18 cellular contexts compared by ENCODE assay signal in the genomic region with DNA sequence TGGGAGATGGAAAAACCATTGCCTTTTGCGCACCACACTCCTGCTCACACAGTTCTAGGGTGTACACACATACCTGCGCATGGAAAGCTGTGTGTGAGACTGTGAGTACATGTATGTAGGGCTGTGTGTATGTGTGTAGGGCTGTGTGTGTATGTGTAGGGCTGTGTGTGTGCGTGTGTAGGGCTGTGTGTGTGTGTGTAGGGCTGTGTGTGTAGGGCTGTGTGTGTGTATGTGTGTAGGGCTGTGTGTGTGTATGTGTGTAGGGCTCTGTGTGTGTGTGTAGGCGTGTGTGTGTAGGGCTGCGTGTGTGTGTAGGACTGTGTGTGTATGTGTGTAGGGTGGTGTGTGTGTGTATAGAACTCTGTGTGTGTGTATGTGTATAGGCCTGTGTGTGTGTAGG. TPM values are rescaled to one million over a fixed set of nuclear protein-coding genes. Genes with fewer than 3 reads are reported as not detected.
DNase-seq lines count a peak whose midpoint lies in the region; ATAC-seq and TF ChIP-seq lines count a peak whose summit lies in the region.
"Had no signal": no experiment of that assay in that cellular context is flagged by ENCODE, and none has a peak within 500 bp of the region (broad histone marks: within the 10 kb centered on the region; RNA-seq: fewer than 3 reads in every experiment).

No MANE protein-coding gene starts in this region.

- no peak overlapping the region for H3K4ac ChIP-seq in neuronal stem cell (ENCODE audit: low read length)

- peak overlapping the region; percentile 7 for H3K4me3 Mint-ChIP-seq in activated CD8-positive, alpha-beta memory T cell treated with anti-CD3 and anti-CD28 coated beads, Interleukin-2, amount 10 ng/mL, durations not matched to agents 7 days and 5 days
- H3K4me3 Mint-ChIP-seq in activated naive CD8-positive, alpha-beta T cell treated with anti-CD3 and anti-CD28 coated beads for 36 hours = peak overlapping the region; percentile 49
- no peak overlapping the region for H3K4me3 Mint-ChIP-seq in Caco-2 (ENCODE audit: unreplicated experiment)
- H3K4me3 Mint-ChIP-seq: dendritic cell treated with granulocyte-macrophage colony-stimulating factor and Interleukin-4, amounts not matched to agents 40 ng/mL and 50 ng/mL, for 4 days; stimulated activated naive B cell treated with anti-CD40 and anti-IgM and Interleukin-4, amounts not matched to agents 10 μg/mL and 1 μg/mL and 100 μg/mL, for 72 hours had no signal

- H3K9ac ChIP-seq in neuronal stem cell (ENCODE audit: low read depth, low read length, poor library complexity) = peak overlapping the region; percentile 51

- H3K4me1 Mint-ChIP-seq in activated CD8-positive, alpha-beta memory T cell treated with anti-CD3 and anti-CD28 coated beads, Interleukin-2, amount 10 ng/mL, durations not matched to agents 7 days and 5 days = peaks cover 89% of the 10 kb centered on the region
- peaks cover 93% of the 10 kb centered on the region for H3K4me1 Mint-ChIP-seq in activated naive CD8-positive, alpha-beta T cell treated with anti-CD3 and anti-CD28 coated beads for 36 hours
- no peaks in the 10 kb centered on the region for H3K4me1 Mint-ChIP-seq in Caco-2 (ENCODE audit: low read depth, unreplicated experiment)

- POLR2A ChIA-PET in HEK293 (lab: Yijun Ruan, JAX) = no interaction called here
- POLR2A ChIA-PET in Caco-2 (lab: Charles Lee) = interaction anchor here (0.7 kb wide), 1 partner anchor 175 kb away, joined by 3 read pairs; no protein-coding TSS in a partner anchor

- H2BK5ac ChIP-seq in neuronal stem cell (ENCODE audit: low read length) = no peak overlapping the region

- no peak overlapping the region for H2AFZ ChIP-seq in neuronal stem cell (ENCODE audit: low read length)

- no peak overlapping the region for H3K4me2 ChIP-seq in neuronal stem cell (ENCODE audit: insufficient read depth, low read length, poor library complexity, severe bottlenecking)

- H3K4me3 ChIP-seq in HEK293 (ENCODE audit: low read depth, low read length) (no peak overlapping the region), neuronal stem cell (ENCODE audit: low read length in 2 of 2) (peak overlapping the region in 1 of 2 donors; percentile 27), WERI-Rb-1 (ENCODE audit: low read depth, low read length) (no peak overlapping the region), Caco-2 (ENCODE audit: low read depth, low read length) (no peak overlapping the region)
- H3K4me3 ChIP-seq: breast epithelium, upper lobe of left lung had no signal

- no CpG with 5 or more reads among the region's 5 CpGs for WGBS in neuronal stem cell (ENCODE audit: extremely low coverage in 2 of 2, insufficient read length in 2 of 2, insufficient replicate concordance in 1 of 2), 2 donors

- H3K9me3 Mint-ChIP-seq in activated CD8-positive, alpha-beta memory T cell treated with anti-CD3 and anti-CD28 coated beads, Interleukin-2, amount 10 ng/mL, durations not matched to agents 7 days and 5 days (ENCODE audit: low read depth) = no peaks in the 10 kb centered on the region
- H3K9me3 Mint-ChIP-seq in activated naive CD8-positive, alpha-beta T cell treated with anti-CD3 and anti-CD28 coated beads for 36 hours = peaks cover 5% of the 10 kb centered on the region
- H3K9me3 Mint-ChIP-seq in Caco-2 (ENCODE audit: unreplicated experiment) = no peaks in the 10 kb centered on the region
- H3K9me3 Mint-ChIP-seq: dendritic cell treated with granulocyte-macrophage colony-stimulating factor and Interleukin-4, amounts not matched to agents 40 ng/mL and 50 ng/mL, for 4 days; stimulated activated naive B cell treated with anti-CD40 and anti-IgM and Interleukin-4, amounts not matched to agents 10 μg/mL and 1 μg/mL and 100 μg/mL, for 72 hours had no signal

- H3K9me3 ChIP-seq in HEK293 (ENCODE audit: control insufficient read depth, insufficient read depth, low read depth, low read length) (no peaks in the 10 kb centered on the region), neuronal stem cell (replicated peaks in 1 of 2; ENCODE audit: control insufficient read depth in 2 of 2, insufficient read depth in 1 of 2, low read depth in 1 of 2, low read length in 2 of 2) (peaks cover 0 to 3% of the 10 kb centered on the region in 2 donors), WERI-Rb-1 (ENCODE audit: severe bottlenecking) (peaks cover 4% of the 10 kb centered on the region), Caco-2 (no peaks in the 10 kb centered on the region)
- H3K9me3 ChIP-seq: breast epithelium, upper lobe of left lung had no signal

- H4K8ac ChIP-seq in neuronal stem cell (ENCODE audit: low read depth, low read length) = peak overlapping the region; percentile 55

- CTCF ChIA-PET in activated CD8-positive, alpha-beta memory T cell treated with anti-CD3 and anti-CD28 coated beads, Interleukin-2, amount 10 ng/mL, durations not matched to agents 7 days and 5 days (lab: Charles Lee) = interaction anchor here (1.3 to 6.8 kb wide), 4 partner anchors 11 to 118 kb away, joined by 3 to 38 read pairs (median 6); no protein-coding TSS in a partner anchor
- CTCF ChIA-PET in HEK293 (lab: Yijun Ruan, JAX) (interaction anchor here (2.0 kb wide), 1 partner anchor 14 kb away, joined by 11 read pairs; no protein-coding TSS in a partner anchor), Caco-2 (lab: Charles Lee) (no interaction called here)

- H3K14ac ChIP-seq in neuronal stem cell (ENCODE audit: low read length) = no peak overlapping the region

- H3K27ac Mint-ChIP-seq in activated CD8-positive, alpha-beta memory T cell treated with anti-CD3 and anti-CD28 coated beads, Interleukin-2, amount 10 ng/mL, durations not matched to agents 7 days and 5 days = peak overlapping the region; percentile 97
- H3K27ac Mint-ChIP-seq in activated naive CD8-positive, alpha-beta T cell treated with anti-CD3 and anti-CD28 coated beads for 36 hours = peak overlapping the region; percentile 90
- H3K27ac Mint-ChIP-seq in Caco-2 (ENCODE audit: unreplicated experiment) = no peak overlapping the region

- TF ChIP-seq CTCF in HEK293 (tag by site-specific recombination; IDR thresholded peaks at IDR 0.05) = no peak
- TF ChIP-seq CTCF in WERI-Rb-1 (IDR thresholded peaks at IDR 0.05; ENCODE audit: low read depth, low read length) = no peak
- TF ChIP-seq CTCF in Caco-2 (IDR thresholded peaks at IDR 0.05; ENCODE audit: insufficient read depth in 1 of 2, low read depth in 1 of 2, low read length in 1 of 2, severe bottlenecking in 1 of 2, unreplicated experiment in 1 of 2) = no peak

- peaks cover 2% of the 10 kb centered on the region for H3K79me1 ChIP-seq in neuronal stem cell (ENCODE audit: low read depth, low read length)

- no peak for DNase-seq in activated CD8-positive, alpha-beta memory T cell treated with anti-CD3 and anti-CD28 coated beads, Interleukin-2, amount 10 ng/mL, durations not matched to agents 7 days and 5 days
- no peak for DNase-seq in activated CD8-positive, alpha-beta memory T cell treated with anti-CD3 and anti-CD28 coated beads for 24 hours
- DNase-seq in activated naive CD8-positive, alpha-beta T cell treated with anti-CD3 and anti-CD28 coated beads for 36 hours = no peak
- DNase-seq in neuronal stem cell (ENCODE audit: low spot score) (no peak), NCI-H226 (no peak), WERI-Rb-1 (no peak), Caco-2 (no peak)
- DNase-seq: DMS79 treated with DMSO at 0.1 percent for 48 hours; foreskin fibroblast; NCI-H1436; RPMI8226; stimulated activated CD4-positive, alpha-beta T cell treated with anti-CD3 and anti-CD28 coated beads, Interleukin-12 subunit alpha, Interleukin-12 subunit beta, amount 100 ng/mL, for 4 hours; stimulated activated naive B cell treated with anti-CD40 and anti-IgM and Interleukin-4, amounts not matched to agents 10 μg/mL and 1 μg/mL and 100 μg/mL, for 72 hours; upper lobe of left lung had no signal

- no peak overlapping the region for H3K18ac ChIP-seq in neuronal stem cell (ENCODE audit: low read length)

- H4K91ac ChIP-seq in neuronal stem cell (ENCODE audit: low read depth, low read length, poor library complexity) = no peak overlapping the region

- H2BK120ac ChIP-seq in neuronal stem cell (ENCODE audit: low read depth, low read length) = no peak overlapping the region

- H3K36me3 ChIP-seq in HEK293 (ENCODE audit: control insufficient read depth in 2 of 2, insufficient read depth in 1 of 2, low read length in 2 of 2) (no peaks in the 10 kb centered on the region), neuronal stem cell (replicated peaks in 1 of 2; ENCODE audit: control insufficient read depth in 2 of 2, insufficient read depth in 2 of 2, low read length in 2 of 2) (no peaks in the 10 kb centered on the region), WERI-Rb-1 (no peaks in the 10 kb centered on the region), Caco-2 (ENCODE audit: control insufficient read depth, insufficient read depth, low read length) (no peaks in the 10 kb centered on the region)
- H3K36me3 ChIP-seq: breast epithelium, upper lobe of left lung had no signal

- no peak overlapping the region for H2AK5ac ChIP-seq in neuronal stem cell (ENCODE audit: low read depth, low read length)

- H2BK15ac ChIP-seq in neuronal stem cell (ENCODE audit: low read length) = no peak overlapping the region

- no peaks in the 10 kb centered on the region for H3K36me3 Mint-ChIP-seq in activated CD8-positive, alpha-beta memory T cell treated with anti-CD3 and anti-CD28 coated beads, Interleukin-2, amount 10 ng/mL, durations not matched to agents 7 days and 5 days
- H3K36me3 Mint-ChIP-seq in activated naive CD8-positive, alpha-beta T cell treated with anti-CD3 and anti-CD28 coated beads for 36 hours = peaks cover 14% of the 10 kb centered on the region
- no peaks in the 10 kb centered on the region for H3K36me3 Mint-ChIP-seq in Caco-2 (ENCODE audit: insufficient read depth, unreplicated experiment)
- H3K36me3 Mint-ChIP-seq: stimulated activated naive B cell treated with anti-CD40 and anti-IgM and Interleukin-4, amounts not matched to agents 10 μg/mL and 1 μg/mL and 100 μg/mL, for 72 hours had no signal

- no TSS peak for BruUV-seq in Caco-2 (replicated peaks; lab: Mats Ljungman, UMichigan)

- H2BK12ac ChIP-seq in neuronal stem cell (ENCODE audit: low read length) = no peak overlapping the region

- no peak for ATAC-seq in activated CD8-positive, alpha-beta memory T cell treated with anti-CD3 and anti-CD28 coated beads, Interleukin-2, amount 10 ng/mL, durations not matched to agents 7 days and 5 days
- ATAC-seq: stimulated activated naive B cell treated with anti-CD40 and anti-IgM and Interleukin-4, amounts not matched to agents 10 μg/mL and 1 μg/mL and 100 μg/mL, for 72 hours had no signal

- H3K27me3 Mint-ChIP-seq in activated CD8-positive, alpha-beta memory T cell treated with anti-CD3 and anti-CD28 coated beads, Interleukin-2, amount 10 ng/mL, durations not matched to agents 7 days and 5 days = no peaks in the 10 kb centered on the region
- no peaks in the 10 kb centered on the region for H3K27me3 Mint-ChIP-seq in activated naive CD8-positive, alpha-beta T cell treated with anti-CD3 and anti-CD28 coated beads for 36 hours
- no peaks in the 10 kb centered on the region for H3K27me3 Mint-ChIP-seq in Caco-2 (ENCODE audit: insufficient read depth, unreplicated experiment)
- H3K27me3 Mint-ChIP-seq: stimulated activated naive B cell treated with anti-CD40 and anti-IgM and Interleukin-4, amounts not matched to agents 10 μg/mL and 1 μg/mL and 100 μg/mL, for 72 hours had no signal

- H3K27me3 ChIP-seq in neuronal stem cell (ENCODE audit: control insufficient read depth in 3 of 3, insufficient read depth in 3 of 3, low read depth in 1 of 3, low read length in 3 of 3) = peaks cover 0 to 24% (median 0%) of the 10 kb centered on the region in 3 experiments
- H3K27me3 ChIP-seq in WERI-Rb-1 (ENCODE audit: insufficient read depth, low read depth, severe bottlenecking) = no peaks in the 10 kb centered on the region
- H3K27me3 ChIP-seq in Caco-2 (replicated peaks; ENCODE audit: control insufficient read depth, insufficient read depth, low read length) = no peaks in the 10 kb centered on the region
- H3K27me3 ChIP-seq: breast epithelium, upper lobe of left lung had no signal

- H3K27ac ChIP-seq in HEK293 (ENCODE audit: extremely low read depth, low read depth, low read length) = no peak overlapping the region
- no peak overlapping the region for H3K27ac ChIP-seq in neuronal stem cell (replicated peaks; ENCODE audit: low read length)
- no peak overlapping the region for H3K27ac ChIP-seq in WERI-Rb-1
- H3K27ac ChIP-seq: breast epithelium, C4-2B had no signal

- no peaks in the 10 kb centered on the region for H3K4me1 ChIP-seq in HEK293 (ENCODE audit: control insufficient read depth, insufficient read depth, low read length)
- peaks cover 0 to 1% of the 10 kb centered on the region in 2 donors for H3K4me1 ChIP-seq in neuronal stem cell (ENCODE audit: control insufficient read depth in 2 of 2, insufficient read depth in 1 of 2, low read depth in 1 of 2, low read length in 2 of 2)
- H3K4me1 ChIP-seq in Caco-2 = 0 out of 2 replicates have a peak, but pooled peaks cover 3% of the 10 kb centered on the region
- H3K4me1 ChIP-seq: breast epithelium had no signal

- intact Hi-C loops in Caco-2 (cut with micrococcal nuclease; ENCODE audit: unreplicated experiment) = no loop called here

- no peak overlapping the region for H3K23ac ChIP-seq in neuronal stem cell (ENCODE audit: low read depth, low read length, poor library complexity)

RNA-seq across cellular contexts. Expression of gene SEMA4D, which starts 37.0 kb away (rescaled TPM):
- total RNA-seq in activated CD8-positive, alpha-beta memory T cell treated with anti-CD3 and anti-CD28 coated beads, Interleukin-2, amount 10 ng/mL, durations not matched to agents 7 days and 5 days = 100 to 1,000 TPM; 408 to 525 TPM
- 100 to 1,000 TPM; 239 to 245 TPM for total RNA-seq in activated naive CD8-positive, alpha-beta T cell treated with anti-CD3 and anti-CD28 coated beads for 36 hours
- 23.2 TPM for polyA plus RNA-seq in neuronal stem cell (2013, experiment 1 of 2)
- 24.3 TPM for polyA plus RNA-seq in neuronal stem cell (2013, experiment 2 of 2)
- total RNA-seq in Caco-2 (2022) = 16.0 and 17.1 TPM in 2 replicates

Comparison
In these comparisons a context has a peak if more than half of its experiments do, and no peak if none do; other contexts are left out.
1. RNA of gene SEMA4D, which starts 37.0 kb away (total RNA-seq): 408 to 525 TPM in activated CD8-positive, alpha-beta memory T cell treated with anti-CD3 and anti-CD28 coated beads, Interleukin-2, amount 10 ng/mL, durations not matched to agents 7 days and 5 days and 239 to 245 TPM in activated naive CD8-positive, alpha-beta T cell treated with anti-CD3 and anti-CD28 coated beads for 36 hours; 16.0 to 17.1 TPM in Caco-2; every median in the first group is over 10 times any median in the second.